Comparison of ENCODE assay signal across 27 cellular contexts in genomic region chr16:58809213-58809612, GRCh38.
"Had no signal": no experiment of that assay in that cellular context is flagged by ENCODE, and none has a peak within 500 bp of the region (broad histone marks: within the 10 kb centered on the region; RNA-seq: fewer than 3 reads in every experiment).

No MANE protein-coding gene starts in this region.

- H3K36me3 Mint-ChIP-seq: activated naive CD4-positive, alpha-beta T cell treated with anti-CD3 and anti-CD28 coated beads, Interleukin-2, amount 50 U/mL, for 24 hours; activated naive CD8-positive, alpha-beta T cell treated with anti-CD3 and anti-CD28 coated beads, Interleukin-2, amount 10 ng/mL, durations not matched to agents 7 days and 5 days had no signal

- H3K27ac Mint-ChIP-seq: activated CD4-positive, alpha-beta T cell treated with anti-CD3 and anti-CD28 coated beads, Interleukin-2, amount 10 ng/mL, durations not matched to agents 7 days and 5 days; activated CD8-positive, alpha-beta T cell treated with anti-CD3 and anti-CD28 coated beads, Interleukin-2, amount 10 ng/mL, durations not matched to agents 7 days and 5 days; activated naive CD4-positive, alpha-beta T cell treated with anti-CD3 and anti-CD28 coated beads, Interleukin-2, amount 50 U/mL, for 24 hours; activated naive CD8-positive, alpha-beta T cell treated with anti-CD3 and anti-CD28 coated beads, Interleukin-2, amount 10 ng/mL, durations not matched to agents 7 days and 5 days; activated T-cell treated with anti-CD3 and anti-CD28 coated beads, Interleukin-2, amount 50 U/mL, for 24 hours; activated T-helper 2 cell treated with anti-CD3 and anti-CD28 coated beads, Interferon-gamma antibody, Interleukin-2, Interleukin-4, amounts not matched to agents 10 μg/mL and 5 μg/mL and 100 μg/mL, durations not matched to agents 14 hours and 24 hours and 36 hours had no signal

- H3K9me3 Mint-ChIP-seq: activated naive CD4-positive, alpha-beta T cell treated with anti-CD3 and anti-CD28 coated beads, Interleukin-2, amount 50 U/mL, for 24 hours; activated T-helper 2 cell treated with anti-CD3 and anti-CD28 coated beads, Interferon-gamma antibody, Interleukin-2, Interleukin-4, amounts not matched to agents 10 μg/mL and 5 μg/mL and 100 μg/mL, durations not matched to agents 14 hours and 24 hours and 36 hours had no signal

- H3K27me3 ChIP-seq: body of pancreas, breast epithelium, SJCRH30 had no signal

- H3K4me1 Mint-ChIP-seq: activated CD4-positive, alpha-beta T cell treated with anti-CD3 and anti-CD28 coated beads, Interleukin-2, amount 10 ng/mL, durations not matched to agents 7 days and 5 days; activated naive CD4-positive, alpha-beta T cell treated with anti-CD3 and anti-CD28 coated beads, Interleukin-2, amount 50 U/mL, for 24 hours; activated naive CD8-positive, alpha-beta T cell treated with anti-CD3 and anti-CD28 coated beads, Interleukin-2, amount 10 ng/mL, durations not matched to agents 7 days and 5 days had no signal

- H3K9ac ChIP-seq: KMS-11 had no signal

- H3K4me3 Mint-ChIP-seq: activated CD4-positive, alpha-beta T cell treated with anti-CD3 and anti-CD28 coated beads, Interleukin-2, amount 10 ng/mL, durations not matched to agents 7 days and 5 days; activated CD8-positive, alpha-beta T cell treated with anti-CD3 and anti-CD28 coated beads, Interleukin-2, amount 10 ng/mL, durations not matched to agents 7 days and 5 days; activated naive CD4-positive, alpha-beta T cell treated with anti-CD3 and anti-CD28 coated beads, Interleukin-2, amount 50 U/mL, for 24 hours; activated naive CD8-positive, alpha-beta T cell treated with anti-CD3 and anti-CD28 coated beads, Interleukin-2, amount 10 ng/mL, durations not matched to agents 7 days and 5 days; activated T-cell treated with anti-CD3 and anti-CD28 coated beads, Interleukin-2, amount 50 U/mL, for 24 hours had no signal

- H3K27ac ChIP-seq: body of pancreas, breast epithelium, KMS-11, PC-9, SJCRH30, SK-N-MC had no signal

- H3K4me3 ChIP-seq: body of pancreas, breast epithelium, PC-9, SJCRH30, SK-N-MC had no signal

- H3K9me3 ChIP-seq: body of pancreas, breast epithelium had no signal

- H3K4me1 ChIP-seq: body of pancreas, breast epithelium, SJCRH30 had no signal

- DNase-seq: activated CD4-positive, alpha-beta T cell treated with anti-CD3 and anti-CD28 coated beads, Interleukin-2, amount 10 ng/mL, durations not matched to agents 7 days and 5 days; activated CD4-positive, alpha-beta T cell treated with anti-CD3 and anti-CD28 coated beads, Interleukin-2, amount 50 U/mL, for 48 hours; activated CD8-positive, alpha-beta T cell treated with anti-CD3 and anti-CD28 coated beads, Interleukin-2, amount 10 ng/mL, durations not matched to agents 7 days and 5 days; activated gamma-delta T cell; activated naive CD4-positive, alpha-beta T cell treated with Interleukin-2 at 50 U/mL for 16 hours; activated naive CD8-positive, alpha-beta T cell treated with anti-CD3 and anti-CD28 coated beads, Interleukin-2, amount 10 ng/mL, durations not matched to agents 7 days and 5 days; activated T-cell treated with anti-CD3 and anti-CD28 coated beads, Interleukin-2, amount 50 U/mL, for 24 hours; body of pancreas; caudate nucleus; NCI-H1105; NCI-H1436; NCI-H1694; NCI-H1930; NCI-H2081 treated with DMSO at 0.1 percent for 48 hours; NCI-H226; NCI-H446 treated with DMSO at 0.1 percent for 48 hours; NCI-H524; NCI-H69; PC-9; SHP77; SJCRH30; T1000 had no signal

- H3K36me3 ChIP-seq: breast epithelium, SJCRH30 had no signal

- ATAC-seq: activated CD8-positive, alpha-beta T cell treated with anti-CD3 and anti-CD28 coated beads, Interleukin-2, amount 10 ng/mL, durations not matched to agents 7 days and 5 days; body of pancreas had no signal

- H3K4me2 ChIP-seq: KMS-11, PC-9 had no signal
